ENCODE assay signal across 9 cellular contexts in the genomic region with DNA sequence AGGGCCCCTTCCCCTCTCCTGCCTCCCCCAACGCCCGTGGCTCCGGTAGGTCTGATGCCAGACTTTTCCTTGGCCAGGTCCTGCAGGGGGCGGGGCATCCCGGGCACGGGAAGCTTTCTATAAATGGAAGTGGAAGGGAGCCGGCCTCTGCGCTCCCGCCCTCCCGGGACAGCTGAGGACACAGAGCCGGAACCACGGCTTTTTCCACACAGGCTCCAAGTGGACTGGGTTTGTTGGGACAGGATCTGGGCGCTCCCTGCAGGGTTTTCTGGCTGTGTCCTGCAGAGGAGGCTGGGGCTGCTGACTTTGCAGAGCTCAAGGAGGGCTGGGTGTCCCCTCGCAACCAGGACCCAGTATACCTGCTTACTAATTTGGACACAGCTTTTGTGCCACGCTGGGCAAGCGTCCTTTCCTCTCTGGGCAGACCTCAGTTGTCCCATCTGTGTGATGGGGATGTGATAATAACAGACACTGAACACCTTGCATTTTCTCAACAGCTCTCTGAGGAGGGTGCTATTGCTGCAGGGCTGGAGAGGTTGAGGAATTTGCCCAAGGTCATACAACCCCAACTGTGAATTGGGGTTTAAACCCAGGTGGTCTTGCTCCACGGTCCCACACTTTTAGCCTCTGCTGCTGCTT. TPM values are rescaled to one million over a fixed set of nuclear protein-coding genes. Genes with fewer than 3 reads are reported as not detected.
DNase-seq lines count a peak whose midpoint lies in the region; ATAC-seq, FAIRE-seq and TF ChIP-seq lines count a peak whose summit lies in the region.
"Had no signal": no experiment of that assay in that cellular context is flagged by ENCODE, and none has a peak within 500 bp of the region (broad histone marks: within the 10 kb centered on the region; RNA-seq: fewer than 3 reads in every experiment).

No MANE protein-coding gene starts in this region.

- H3K27me3 Mint-ChIP-seq in activated T-helper 1 cell treated with anti-CD3 and anti-CD28 coated beads, Interleukin-12 subunit alpha, Interleukin-12 subunit beta, Interleukin-2, Interleukin-4 antibody, amounts not matched to agents 30 ng/mL and 10 ng/mL and 1 ng/mL, durations not matched to agents 14 hours and 24 hours and 36 hours (ENCODE audit: insufficient read depth), result no peaks in the 10 kb centered on the region

- H3K4me3 Mint-ChIP-seq in activated T-helper 1 cell treated with anti-CD3 and anti-CD28 coated beads, Interleukin-12 subunit alpha, Interleukin-12 subunit beta, Interleukin-2, Interleukin-4 antibody, amounts not matched to agents 30 ng/mL and 10 ng/mL and 1 ng/mL, durations not matched to agents 14 hours and 24 hours and 36 hours, result no peak overlapping the region
- H3K4me3 Mint-ChIP-seq: activated B cell treated with CpG ODN at 0.5 μM for 24 hours had no signal

- no peaks in the 10 kb centered on the region for H3K27me3 ChIP-seq in suprapubic skin

- no peak overlapping the region for H3K27ac Mint-ChIP-seq in activated T-helper 1 cell treated with anti-CD3 and anti-CD28 coated beads, Interleukin-12 subunit alpha, Interleukin-12 subunit beta, Interleukin-2, Interleukin-4 antibody, amounts not matched to agents 30 ng/mL and 10 ng/mL and 1 ng/mL, durations not matched to agents 14 hours and 24 hours and 36 hours
- H3K27ac Mint-ChIP-seq: activated B cell treated with CpG ODN at 0.5 μM for 24 hours had no signal

- peak; percentile 81 for FAIRE-seq in kidney (lab: Jason Lieb, UNC)

- H3K27ac ChIP-seq in caudate nucleus (ENCODE audit: low read depth, low read length) (no peak overlapping the region), kidney (ENCODE audit: low read depth in 2 of 2, low read length in 2 of 2) (peak overlapping the region; percentile 68 to 73), suprapubic skin (peak overlapping the region; percentile 91)

- peak overlapping the region; percentile 35 to 54 for H3K9ac ChIP-seq in kidney (ENCODE audit: low read length in 2 of 2)

- TF ChIP-seq POLR2A in suprapubic skin (IDR thresholded peaks at IDR 0.05), result no peak
- no peak for TF ChIP-seq POLR2A in GM18505 (IDR thresholded peaks at IDR 0.05; ENCODE audit: borderline replicate concordance, extremely low read depth, insufficient read depth, insufficient read length)

- peak overlapping the region in 1 of 2 donors; percentile 56 for H3K4me3 ChIP-seq in kidney (ENCODE audit: low read length in 2 of 2)
- H3K4me3 ChIP-seq in suprapubic skin, result peak overlapping the region; percentile 59

- H3K9me3 Mint-ChIP-seq in activated T-helper 1 cell treated with anti-CD3 and anti-CD28 coated beads, Interleukin-12 subunit alpha, Interleukin-12 subunit beta, Interleukin-2, Interleukin-4 antibody, amounts not matched to agents 30 ng/mL and 10 ng/mL and 1 ng/mL, durations not matched to agents 14 hours and 24 hours and 36 hours, result no peaks in the 10 kb centered on the region
- H3K9me3 Mint-ChIP-seq: activated B cell treated with CpG ODN at 0.5 μM for 24 hours had no signal

- TF ChIP-seq EP300 in suprapubic skin (IDR thresholded peaks at IDR 0.05), result no peak

- DNase-seq in AG09319 (ENCODE audit: extremely low read depth, low read depth), result no peak
- peak; percentile 15 for DNase-seq in NCI-H1048 (lab: John Stamatoyannopoulos, UW)
- DNase-seq in caudate nucleus (lab: John Stamatoyannopoulos, UW), result peak in 38 of 61 donors; percentile 2 to 88 (median 20)
- peak; percentile 96 for DNase-seq in kidney
- peak; percentile 88 to 93 for DNase-seq in suprapubic skin (ENCODE audit: low spot score in 2 of 2)
- DNase-seq in SIG-M5 treated with dmso at 0.1 percent for 504 hours (lab: John Stamatoyannopoulos, UW; ENCODE audit: unreplicated experiment), result no peak
- no peak for DNase-seq in activated T-helper 1 cell treated with anti-CD3 and anti-CD28 coated beads, Interleukin-12 subunit alpha, Interleukin-12 subunit beta, Interleukin-2, Interleukin-4 antibody, amounts not matched to agents 30 ng/mL and 10 ng/mL and 1 ng/mL, durations not matched to agents 14 hours and 24 hours and 36 hours (ENCODE audit: low spot score)
- DNase-seq: activated B cell treated with CpG ODN at 0.5 μM for 24 hours had no signal

- 25% methylated on average over 4 of the region's 17 CpGs for WGBS in suprapubic skin

- TF ChIP-seq CTCF in AG09319 (IDR thresholded peaks at IDR 0.05; ENCODE audit: low read depth, low read length), result 0 out of 2 replicates have a peak, but pooled peaks have one; percentile 2
- TF ChIP-seq CTCF in kidney (IDR thresholded peaks at IDR 0.05; ENCODE audit: borderline replicate concordance, extremely low read depth, insufficient read depth), result peak; percentile 6
- TF ChIP-seq CTCF in suprapubic skin (IDR thresholded peaks at IDR 0.05), result peak in 1 of 2 donors; percentile 10

- no peak for ATAC-seq in GM18505 (IDR thresholded peaks at IDR 0.05; ENCODE audit: unreplicated experiment)

- no peaks in the 10 kb centered on the region for H3K36me3 ChIP-seq in kidney (ENCODE audit: control insufficient read depth in 1 of 2, insufficient read depth in 2 of 2, low read length in 2 of 2)
- H3K36me3 ChIP-seq in suprapubic skin, result peaks cover 13% of the 10 kb centered on the region

- peaks cover 22% of the 10 kb centered on the region for H3K4me1 Mint-ChIP-seq in activated T-helper 1 cell treated with anti-CD3 and anti-CD28 coated beads, Interleukin-12 subunit alpha, Interleukin-12 subunit beta, Interleukin-2, Interleukin-4 antibody, amounts not matched to agents 30 ng/mL and 10 ng/mL and 1 ng/mL, durations not matched to agents 14 hours and 24 hours and 36 hours (ENCODE audit: low read depth)

- H3K9me3 ChIP-seq in kidney (ENCODE audit: control insufficient read depth in 1 of 2, low read length in 2 of 2) (no peaks in the 10 kb centered on the region), suprapubic skin (no peaks in the 10 kb centered on the region)

- H3K4me1 ChIP-seq in kidney (ENCODE audit: control insufficient read depth in 1 of 2, insufficient read depth in 1 of 2, low read depth in 1 of 2, low read length in 2 of 2) (peaks cover 7 to 9% of the 10 kb centered on the region in 2 donors), suprapubic skin (peaks cover 52% of the 10 kb centered on the region)

- H3K36me3 Mint-ChIP-seq in activated T-helper 1 cell treated with anti-CD3 and anti-CD28 coated beads, Interleukin-12 subunit alpha, Interleukin-12 subunit beta, Interleukin-2, Interleukin-4 antibody, amounts not matched to agents 30 ng/mL and 10 ng/mL and 1 ng/mL, durations not matched to agents 14 hours and 24 hours and 36 hours (ENCODE audit: low read depth), result peaks cover 4% of the 10 kb centered on the region

- intact Hi-C loops in kidney (cut with DNase I), result no loop called here
- intact Hi-C loops in activated T-helper 1 cell treated with anti-CD3 and anti-CD28 coated beads, Interleukin-12 subunit alpha, Interleukin-12 subunit beta, Interleukin-2, Interleukin-4 antibody, amounts not matched to agents 30 ng/mL and 10 ng/mL and 1 ng/mL, durations not matched to agents 14 hours and 24 hours and 36 hours (cut with micrococcal nuclease), result no loop called here

RNA-seq across cellular contexts. Expression of gene TNS4, which starts 1.8 kb away (rescaled TPM):
- total RNA-seq in kidney (0.31 TPM), suprapubic skin (1,000 to 10,000 TPM in 2 of 4 donors, 100 to 1,000 TPM in 2; 730 to 1,745 (median 1,078) TPM)
- 2.2 TPM for polyA plus RNA-seq in kidney (ENCODE audit: insufficient read depth, low read depth, low replicate concordance)
- 14.5 and 15.5 TPM in 2 replicates for total RNA-seq in activated T-helper 1 cell treated with anti-CD3 and anti-CD28 coated beads, Interleukin-12 subunit alpha, Interleukin-12 subunit beta, Interleukin-2, Interleukin-4 antibody, amounts not matched to agents 30 ng/mL and 10 ng/mL and 1 ng/mL, durations not matched to agents 14 hours and 24 hours and 36 hours

RNA-seq across cellular contexts. Expression of gene IGFBP4, which starts 56.4 kb away (rescaled TPM):
- total RNA-seq in kidney, result 743 TPM
- 545 TPM for polyA plus RNA-seq in kidney (ENCODE audit: insufficient read depth, low read depth, low replicate concordance)
- 10 to 100 TPM; 45.0 to 88.8 (median 74.6) TPM for total RNA-seq in suprapubic skin
- total RNA-seq in activated T-helper 1 cell treated with anti-CD3 and anti-CD28 coated beads, Interleukin-12 subunit alpha, Interleukin-12 subunit beta, Interleukin-2, Interleukin-4 antibody, amounts not matched to agents 30 ng/mL and 10 ng/mL and 1 ng/mL, durations not matched to agents 14 hours and 24 hours and 36 hours, result 83.9 and 84.3 TPM in 2 replicates

Comparison
In these comparisons a context has a peak if more than half of its experiments do, and no peak if none do; other contexts are left out.
1. DNase-seq: peak in NCI-H1048 (single experiment), caudate nucleus (38 of 61), kidney (single experiment) and suprapubic skin (2 of 2); none in AG09319 (single experiment), SIG-M5 treated with dmso at 0.1 percent for 504 hours (single experiment) and activated T-helper 1 cell treated with anti-CD3 and anti-CD28 coated beads, Interleukin-12 subunit alpha, Interleukin-12 subunit beta, Interleukin-2, Interleukin-4 antibody, amounts not matched to agents 30 ng/mL and 10 ng/mL and 1 ng/mL, durations not matched to agents 14 hours and 24 hours and 36 hours (single experiment).
2. RNA of gene TNS4, which starts 1.8 kb away (total RNA-seq): 730 to 1,745 TPM in suprapubic skin; 14.5 to 15.5 TPM in activated T-helper 1 cell treated with anti-CD3 and anti-CD28 coated beads, Interleukin-12 subunit alpha, Interleukin-12 subunit beta, Interleukin-2, Interleukin-4 antibody, amounts not matched to agents 30 ng/mL and 10 ng/mL and 1 ng/mL, durations not matched to agents 14 hours and 24 hours and 36 hours and 0.31 TPM in kidney (single experiment); every median in the first group is over 10 times any median in the second.